14 cellular contexts compared by ENCODE assay signal in genomic region chr20:4233520-4233919, GRCh38. TPM values are rescaled to one million over a fixed set of nuclear protein-coding genes. Genes with fewer than 3 reads are reported as not detected.
DNase-seq lines count a peak whose midpoint lies in the region; ATAC-seq and TF ChIP-seq lines count a peak whose summit lies in the region.
"Had no signal": no experiment of that assay in that cellular context is flagged by ENCODE, and none has a peak within 500 bp of the region (broad histone marks: within the 10 kb centered on the region; RNA-seq: fewer than 3 reads in every experiment).

No MANE protein-coding gene starts in this region.

- H3K27ac ChIP-seq in cardiac muscle cell, result no peak overlapping the region
- no peak overlapping the region for H3K27ac ChIP-seq in right atrium auricular region
- no peak overlapping the region for H3K27ac ChIP-seq in brain microvascular endothelial cell
- H3K27ac ChIP-seq in thoracic aorta, result peak overlapping the region; percentile 85 to 91

- H3K27me3 ChIP-seq in cardiac muscle cell, result peaks cover 2% of the 10 kb centered on the region
- no peaks in the 10 kb centered on the region for H3K27me3 ChIP-seq in right atrium auricular region
- H3K27me3 ChIP-seq in brain microvascular endothelial cell (replicated peaks), result no peaks in the 10 kb centered on the region
- H3K27me3 ChIP-seq in thoracic aorta (replicated peaks; ENCODE audit: insufficient read depth), result no peaks in the 10 kb centered on the region

- H3K36me3 ChIP-seq in cardiac muscle cell (no peaks in the 10 kb centered on the region), right atrium auricular region (no peaks in the 10 kb centered on the region), brain microvascular endothelial cell (replicated peaks) (no peaks in the 10 kb centered on the region), thoracic aorta (no peaks in the 10 kb centered on the region)

- TF ChIP-seq CTCF in cardiac muscle cell (IDR thresholded peaks at IDR 0.05; ENCODE audit: low read depth, low read length), result peak; percentile 38
- no peak for TF ChIP-seq CTCF in right atrium auricular region (IDR thresholded peaks at IDR 0.05)
- 0 out of 2 replicates have a peak, but pooled peaks have one; percentile 9 for TF ChIP-seq CTCF in LNCaP clone FGC (IDR thresholded peaks at IDR 0.05; ENCODE audit: control insufficient read depth, extremely low read depth, insufficient read depth)
- TF ChIP-seq CTCF in brain microvascular endothelial cell (IDR thresholded peaks at IDR 0.05; ENCODE audit: low read depth, low read length, missing control alignments), result peak; percentile 36
- no peak for TF ChIP-seq CTCF in thoracic aorta (IDR thresholded peaks at IDR 0.05)

- no peak for DNase-seq in cardiac muscle cell (ENCODE audit: low read depth in 1 of 2, low spot score in 1 of 2)
- no peak for DNase-seq in right atrium auricular region (ENCODE audit: low spot score)
- no peak for DNase-seq in LNCaP clone FGC (ENCODE audit: low read depth)
- DNase-seq in brain microvascular endothelial cell, result no peak
- DNase-seq in thoracic aorta (ENCODE audit: low spot score), result no peak
- DNase-seq in NCI-H1105 treated with DMSO at 0.1 percent for 48 hours (lab: John Stamatoyannopoulos, UW), result no peak
- DNase-seq in NCI-H2171 (lab: John Stamatoyannopoulos, UW), result no peak
- DNase-seq: AML-193; central memory CD4-positive, alpha-beta T cell; NCI-H1417 treated with DMSO at 0.1 percent for 48 hours; stimulated activated CD4-positive, alpha-beta T cell treated with anti-CD3 and anti-CD28 coated beads, Interleukin-2, amount 100 ng/mL, for 24 hours; trophoblast cell had no signal

- ATAC-seq in thoracic aorta (ENCODE audit: insufficient number of reproducible peaks, low FRiP score, low read depth) (no peak), HG03460 (IDR thresholded peaks at IDR 0.05; ENCODE audit: unreplicated experiment) (no peak)

- H3K4me1 ChIP-seq in cardiac muscle cell (ENCODE audit: low read depth) (no peaks in the 10 kb centered on the region), right atrium auricular region (no peaks in the 10 kb centered on the region), thoracic aorta (ENCODE audit: control insufficient read depth in 1 of 2, low read depth in 2 of 2) (peaks cover 5 to 50% of the 10 kb centered on the region in 2 donors)

- in situ Hi-C loops in brain microvascular endothelial cell (cut with HindIII; ENCODE audit: low pct_ligation_motif_present, low sequenced_read_pairs), result no loop called here

- H3K9me3 ChIP-seq in cardiac muscle cell (ENCODE audit: low read depth) (no peaks in the 10 kb centered on the region), right atrium auricular region (no peaks in the 10 kb centered on the region), thoracic aorta (no peaks in the 10 kb centered on the region)

- H3K4me3 ChIP-seq in cardiac muscle cell, result no peak overlapping the region
- no peak overlapping the region for H3K4me3 ChIP-seq in right atrium auricular region
- H3K4me3 ChIP-seq in LNCaP clone FGC (ENCODE audit: low read depth, low read length), result no peak overlapping the region
- no peak overlapping the region for H3K4me3 ChIP-seq in brain microvascular endothelial cell (ENCODE audit: low read depth, low read length)
- no peak overlapping the region for H3K4me3 ChIP-seq in thoracic aorta

RNA-seq across cellular contexts. Expression of gene ADRA1D, which starts 15.6 kb away (rescaled TPM):
- total RNA-seq in cardiac muscle cell (0.71 and 1.4 TPM in 2 replicates), right atrium auricular region (not detected), thoracic aorta (1 to 10 TPM; 8.3 to 9.7 TPM)
- polyA plus RNA-seq in cardiac muscle cell, result 0.75 and 0.79 TPM in 2 replicates
- total RNA-seq: lung microvascular endothelial cell had no signal

Comparison
In these comparisons a context has a peak if more than half of its experiments do, and no peak if none do; other contexts are left out.
1. CTCF ChIP-seq: peak in cardiac muscle cell (single experiment), LNCaP clone FGC (single experiment) and brain microvascular endothelial cell (single experiment); none in right atrium auricular region (0 of 2) and thoracic aorta (single experiment).
2. H3K27ac ChIP-seq: peak in thoracic aorta (2 of 2); none in cardiac muscle cell (single experiment), right atrium auricular region (0 of 2) and brain microvascular endothelial cell (single experiment).